Comparison of ENCODE assay signal across 14 cellular contexts in the genomic region with DNA sequence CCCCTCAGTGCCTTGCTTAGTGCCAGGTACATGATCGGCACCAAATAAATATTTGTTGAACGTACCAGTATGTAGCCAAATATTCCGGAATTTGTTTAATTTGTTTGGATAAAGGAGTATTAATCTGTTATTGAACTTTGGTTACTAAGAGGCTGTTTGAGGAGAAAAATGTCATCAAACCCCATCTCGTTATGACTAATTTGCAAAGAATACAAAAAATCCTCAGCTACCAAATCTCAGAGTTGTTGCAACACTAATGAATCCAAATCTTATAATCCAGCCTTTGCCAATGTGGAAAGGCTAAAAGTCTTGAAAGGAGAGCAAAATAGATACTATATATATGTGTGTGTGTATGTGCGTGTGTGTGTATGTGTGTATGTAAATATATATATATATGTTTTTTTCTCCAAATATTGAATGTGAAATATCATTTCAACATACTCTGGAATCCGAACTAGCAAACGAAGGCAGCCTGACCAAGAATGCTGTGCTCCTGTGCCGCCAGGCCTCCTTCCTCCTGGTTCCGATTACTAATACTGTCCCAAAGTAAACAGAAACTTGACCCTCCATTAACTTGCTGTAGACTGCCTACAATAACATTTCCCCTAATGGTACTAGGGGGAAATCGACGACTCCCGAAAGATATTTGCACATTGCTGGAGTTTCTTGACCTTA.
DNase-seq lines count a peak whose midpoint lies in the region; ATAC-seq, FAIRE-seq and TF ChIP-seq lines count a peak whose summit lies in the region.
"Had no signal": no experiment of that assay in that cellular context is flagged by ENCODE, and none has a peak within 500 bp of the region (broad histone marks: within the 10 kb centered on the region; RNA-seq: fewer than 3 reads in every experiment).

No MANE protein-coding gene starts in this region.

- no peaks in the 10 kb centered on the region for H3K27me3 ChIP-seq in esophagus muscularis mucosa
- H3K27me3 ChIP-seq: adrenal gland had no signal

- 73% methylated on average over 12 of the region's 12 CpGs for WGBS in esophagus muscularis mucosa

- intact Hi-C loops in esophagus muscularis mucosa (cut with DNase I) = no loop called here

- no peaks in the 10 kb centered on the region for H3K9me3 ChIP-seq in esophagus muscularis mucosa
- H3K9me3 ChIP-seq: adrenal gland, prostate gland had no signal

- peaks cover 38% of the 10 kb centered on the region for H3K4me1 Mint-ChIP-seq in nephron progenitor cell
- H3K4me1 Mint-ChIP-seq: CD8-positive, alpha-beta memory T cell had no signal

- peak overlapping the region; percentile 53 for H3K4me3 Mint-ChIP-seq in nephron progenitor cell
- H3K4me3 Mint-ChIP-seq: activated CD8-positive, alpha-beta T cell treated with anti-CD3 and anti-CD28 coated beads, Interleukin-2, amount 10 ng/mL, durations not matched to agents 7 days and 5 days; CD8-positive, alpha-beta memory T cell had no signal

- no peaks in the 10 kb centered on the region for H3K36me3 ChIP-seq in esophagus muscularis mucosa
- H3K36me3 ChIP-seq: adrenal gland, prostate gland had no signal

- no peak for TF ChIP-seq EP300 in esophagus muscularis mucosa (IDR thresholded peaks at IDR 0.05)

- DNase-seq in DMS153 (lab: John Stamatoyannopoulos, UW) = peak; percentile 44
- peak; percentile 69 for DNase-seq in NCI-H146 (lab: John Stamatoyannopoulos, UW)
- peak; percentile 39 for DNase-seq in esophagus muscularis mucosa (ENCODE audit: extremely low spot score)
- peak; percentile 10 for DNase-seq in nephron progenitor cell
- no peak for DNase-seq in RCC 7860 (ENCODE audit: low spot score)
- DNase-seq in activated T-cell treated with anti-CD3 and anti-CD28 coated beads, Interleukin-2, amount 50 U/mL, for 48 hours = no peak
- no peak for DNase-seq in HPDE6-E6E7 (ENCODE audit: extremely low spot score)
- DNase-seq: activated CD8-positive, alpha-beta T cell treated with anti-CD3 and anti-CD28 coated beads, Interleukin-2, amount 10 ng/mL, durations not matched to agents 7 days and 5 days; CD8-positive, alpha-beta memory T cell; Karpas-422 had no signal

- FAIRE-seq in RCC 7860 (lab: Jason Lieb, UNC) = no peak
- FAIRE-seq: islet of Langerhans had no signal

- no peak for TF ChIP-seq CTCF in esophagus muscularis mucosa (IDR thresholded peaks at IDR 0.05)
- no peak for TF ChIP-seq CTCF in nephron progenitor cell (IDR thresholded peaks at IDR 0.05)

- H3K36me3 Mint-ChIP-seq in nephron progenitor cell (ENCODE audit: low read depth) = no peaks in the 10 kb centered on the region
- H3K36me3 Mint-ChIP-seq: CD8-positive, alpha-beta memory T cell had no signal

- H3K4me3 ChIP-seq in esophagus muscularis mucosa = no peak overlapping the region
- H3K4me3 ChIP-seq: adrenal gland, prostate gland had no signal

- H3K27me3 Mint-ChIP-seq in nephron progenitor cell (ENCODE audit: low read depth, poor library complexity) = peaks cover 3% of the 10 kb centered on the region

- H3K27ac ChIP-seq in esophagus muscularis mucosa (replicated peaks in 1 of 4) = no peak overlapping the region
- H3K27ac ChIP-seq: adrenal gland, prostate gland had no signal

- H3K27ac Mint-ChIP-seq in nephron progenitor cell = peak overlapping the region; percentile 7
- H3K27ac Mint-ChIP-seq: activated CD8-positive, alpha-beta T cell treated with anti-CD3 and anti-CD28 coated beads, Interleukin-2, amount 10 ng/mL, durations not matched to agents 7 days and 5 days; CD8-positive, alpha-beta memory T cell had no signal

- ATAC-seq in GM21447 (IDR thresholded peaks at IDR 0.05; ENCODE audit: unreplicated experiment) = no peak
- ATAC-seq: activated CD8-positive, alpha-beta T cell treated with anti-CD3 and anti-CD28 coated beads, Interleukin-2, amount 10 ng/mL, durations not matched to agents 7 days and 5 days had no signal

- no peak for TF ChIP-seq POLR2A in esophagus muscularis mucosa (IDR thresholded peaks at IDR 0.05; ENCODE audit: low read depth)

- H3K4me1 ChIP-seq in esophagus muscularis mucosa = peaks cover 0 to 12% (median 8%) of the 10 kb centered on the region in 4 donors
- H3K4me1 ChIP-seq: adrenal gland, prostate gland had no signal

- no peaks in the 10 kb centered on the region for H3K9me3 Mint-ChIP-seq in nephron progenitor cell
- H3K9me3 Mint-ChIP-seq: CD8-positive, alpha-beta memory T cell had no signal

Comparison
In these comparisons a context has a peak if more than half of its experiments do, and no peak if none do; other contexts are left out.
1. DNase-seq: peak in DMS153 (single experiment), NCI-H146 (single experiment), esophagus muscularis mucosa (single experiment) and nephron progenitor cell (single experiment); none in RCC 7860 (single experiment), activated T-cell treated with anti-CD3 and anti-CD28 coated beads, Interleukin-2, amount 50 U/mL, for 48 hours (0 of 2) and HPDE6-E6E7 (single experiment).